ENCODE assay signal across 13 cellular contexts in genomic region chr1:16018308-16018707, GRCh38. TPM values are rescaled to one million over a fixed set of nuclear protein-coding genes. Genes with fewer than 3 reads are reported as not detected.
A peak's percentile ranks its signal among the peaks of the same experiment; 100 is the strongest.
DNase-seq lines count a peak whose midpoint lies in the region; ATAC-seq, FAIRE-seq and TF ChIP-seq lines count a peak whose summit lies in the region.
"Had no signal": no experiment of that assay in that cellular context is flagged by ENCODE, and none has a peak within 500 bp of the region (broad histone marks: within the 10 kb centered on the region; RNA-seq: fewer than 3 reads in every experiment).

No MANE protein-coding gene starts in this region.

- H3K27ac ChIP-seq in GM23248 (peak overlapping the region; percentile 82), H1 (ENCODE audit: low read depth, low read length) (no peak overlapping the region), lower lobe of right lung (peak overlapping the region; percentile 79), smooth muscle cell (ENCODE audit: low read depth) (peak overlapping the region; percentile 95), A673 (ENCODE audit: low read depth, low read length, poor library complexity, severe bottlenecking) (no peak overlapping the region)
- H3K27ac ChIP-seq: brain microvascular endothelial cell had no signal

- TF ChIP-seq CTCF in H1 (IDR thresholded peaks at IDR 0.05; ENCODE audit: control extremely low read depth in 1 of 3, insufficient read depth in 1 of 3, low read depth in 1 of 3, low read length in 3 of 3) (no peak), lower lobe of right lung (IDR thresholded peaks at IDR 0.05) (no peak), smooth muscle cell (IDR thresholded peaks at IDR 0.05; ENCODE audit: borderline replicate concordance, insufficient read depth, poor library complexity, severe bottlenecking) (no peak), A673 (conservative IDR thresholded peaks at IDR 0.05; ENCODE audit: low read depth, low read length) (no peak)

- TF ChIP-seq EP300 in H1 (IDR thresholded peaks at IDR 0.05; ENCODE audit: borderline replicate concordance in 1 of 2, low read depth in 2 of 2, low read length in 2 of 2): no peak

- no peak overlapping the region for H4K5ac ChIP-seq in H1 (ENCODE audit: insufficient read length, low read depth, low read length)

- H3K14ac ChIP-seq in H1 (ENCODE audit: insufficient read length): no peak overlapping the region

- no peak overlapping the region for H2BK20ac ChIP-seq in H1 (ENCODE audit: low read length)

- H3K23me2 ChIP-seq in H1 (ENCODE audit: low read depth, low read length): no peaks in the 10 kb centered on the region; the same call in 1 of the 2 replicates

- no peaks in the 10 kb centered on the region for H3K9me2 ChIP-seq in GM23248 (ENCODE audit: insufficient read depth)

- H3K23ac ChIP-seq in H1 (ENCODE audit: insufficient read length): no peak overlapping the region

- H2AFZ ChIP-seq in GM23248 (peak overlapping the region; percentile 83), H1 (ENCODE audit: low read length) (no peak overlapping the region), smooth muscle cell (ENCODE audit: low read depth) (no peak overlapping the region)

- no peak overlapping the region for H2BK120ac ChIP-seq in H1 (replicated peaks; ENCODE audit: low read depth, low read length)

- no peak overlapping the region for H3K56ac ChIP-seq in H1 (replicated peaks; ENCODE audit: insufficient read length, low read depth, low read length)

- TF ChIP-seq POLR2A in H1 (IDR thresholded peaks at IDR 0.05; ENCODE audit: control extremely low read depth in 1 of 2, low read depth in 2 of 2, low read length in 2 of 2): no peak

- H3K79me2 ChIP-seq in GM23248 (ENCODE audit: insufficient read depth): no peaks in the 10 kb centered on the region
- no peaks in the 10 kb centered on the region for H3K79me2 ChIP-seq in H1 (ENCODE audit: control insufficient read depth in 1 of 2, insufficient read depth in 2 of 2, low read length in 2 of 2)
- H3K79me2 ChIP-seq in smooth muscle cell (ENCODE audit: low read depth): no peaks in the 10 kb centered on the region

- H4K20me1 ChIP-seq in GM23248 (ENCODE audit: insufficient read depth) (no peaks in the 10 kb centered on the region), H1 (replicated peaks in 1 of 2; ENCODE audit: control insufficient read depth in 1 of 2, insufficient read depth in 2 of 2, low read length in 2 of 2) (no peaks in the 10 kb centered on the region), smooth muscle cell (ENCODE audit: low read depth) (no peaks in the 10 kb centered on the region)

- CTCF ChIA-PET in H1 (lab: Charles Lee; ENCODE audit: partially characterized antibody) (interaction anchor here (0.6 to 6.7 kb wide), 11 partner anchors 9 to 425 kb away, joined by 3 to 74 read pairs (median 4); no protein-coding TSS in a partner anchor), A673 (lab: Charles Lee) (no interaction called here)

- H3K4me1 ChIP-seq in GM23248 (ENCODE audit: insufficient read depth): peaks cover 48% of the 10 kb centered on the region
- H3K4me1 ChIP-seq in H1 (replicated peaks in 1 of 4; ENCODE audit: control insufficient read depth in 3 of 4, insufficient read depth in 4 of 4, low read length in 3 of 4): peaks cover 5 to 34% (median 14%) of the 10 kb centered on the region in 4 experiments
- peaks cover 36% of the 10 kb centered on the region for H3K4me1 ChIP-seq in lower lobe of right lung
- peaks cover 19% of the 10 kb centered on the region for H3K4me1 ChIP-seq in smooth muscle cell (ENCODE audit: low read depth)
- peaks cover 1% of the 10 kb centered on the region for H3K4me1 ChIP-seq in A673 (ENCODE audit: insufficient read depth, low read length, poor library complexity, severe bottlenecking)

- H3K27me3 ChIP-seq in GM23248 (replicated peaks; ENCODE audit: insufficient read depth) (no peaks in the 10 kb centered on the region), H1 (replicated peaks in 1 of 4; ENCODE audit: control insufficient read depth in 3 of 4, extremely low read depth in 1 of 4, insufficient read depth in 3 of 4, low read length in 3 of 4) (peaks cover 0 to 4% (median under 1%) of the 10 kb centered on the region in 4 experiments; a peak in 3 of 7 replicates), lower lobe of right lung (ENCODE audit: low read depth) (no peaks in the 10 kb centered on the region), smooth muscle cell (ENCODE audit: low read depth) (no peaks in the 10 kb centered on the region), A673 (replicated peaks; ENCODE audit: insufficient read depth, low read depth, low read length, poor library complexity) (no peaks in the 10 kb centered on the region)
- H3K27me3 ChIP-seq: brain microvascular endothelial cell had no signal

- H3K36me3 ChIP-seq in GM23248 (ENCODE audit: low read depth) (no peaks in the 10 kb centered on the region), H1 (ENCODE audit: control insufficient read depth in 2 of 4, insufficient read depth in 4 of 4, low read length in 3 of 4) (no peaks in the 10 kb centered on the region), lower lobe of right lung (no peaks in the 10 kb centered on the region), smooth muscle cell (ENCODE audit: low read depth) (no peaks in the 10 kb centered on the region), A673 (ENCODE audit: insufficient read depth, low read length, poor library complexity, severe bottlenecking) (no peaks in the 10 kb centered on the region)
- H3K36me3 ChIP-seq: brain microvascular endothelial cell had no signal

- H3K9me3 ChIP-seq in GM23248 (ENCODE audit: low read depth) (no peaks in the 10 kb centered on the region), H1 (ENCODE audit: insufficient read depth in 2 of 2, low read depth in 1 of 2, low read length in 1 of 2) (no peaks in the 10 kb centered on the region), lower lobe of right lung (no peaks in the 10 kb centered on the region), smooth muscle cell (replicated peaks; ENCODE audit: low read depth) (no peaks in the 10 kb centered on the region), A673 (ENCODE audit: low read depth, low read length, poor library complexity, severe bottlenecking) (no peaks in the 10 kb centered on the region)

- intact Hi-C loops in lower lobe of right lung (cut with DNase I) (no loop called here), A673 (cut with micrococcal nuclease; ENCODE audit: unreplicated experiment) (no loop called here)

- no peak overlapping the region for H2BK15ac ChIP-seq in H1 (ENCODE audit: low read length)

- DNase-seq in GM23248 (peak; percentile 34), H1 (ENCODE audit: low read depth in 1 of 2, low spot score in 2 of 2) (no peak), lower lobe of right lung (no peak), smooth muscle cell (lab: John Stamatoyannopoulos, UW; ENCODE audit: unreplicated experiment) (no peak), A673 (ENCODE audit: low spot score) (no peak)
- DNase-seq: activated CD8-positive, alpha-beta memory T cell treated with anti-CD3 and anti-CD28 coated beads, Interleukin-2, amount 50 U/mL, for 48 hours; NCI-H2227 treated with DMSO at 0.1 percent for 48 hours had no signal

- no peak overlapping the region for H3K18ac ChIP-seq in H1 (ENCODE audit: extremely low read depth, low read length)

- in situ Hi-C loops in GM23248 (cut with MboI): no loop called here

- WGBS in GM23248 (ENCODE audit: low coverage in 1 of 2, low lambda C conversion rate in 2 of 2, missing lambda C conversion rate in 2 of 2), 2 experiments: 31 to 49% methylated on average over 4 of the region's 4 CpGs
- 90% methylated on average over 4 of the region's 4 CpGs; no CpG with 5 or more reads in 1 of the 2 experiments for WGBS in H1 (ENCODE audit: extremely low coverage in 1 of 2, insufficient coverage in 1 of 2, insufficient read length in 1 of 2, insufficient replicate concordance in 2 of 2, low coverage in 1 of 2, low lambda C conversion rate in 2 of 2, missing lambda C conversion rate in 1 of 2), 2 experiments
- WGBS in smooth muscle cell (ENCODE audit: low lambda C conversion rate): 18% methylated on average over 4 of the region's 4 CpGs

- TF ChIP-seq RAD21 in H1 (IDR thresholded peaks at IDR 0.05 in 1 of 2, conservative IDR thresholded peaks at IDR 0.05 in 1 of 2; ENCODE audit: low read depth in 2 of 2, low read length in 2 of 2): no peak

- H3K4me3 ChIP-seq in GM23248 (peak overlapping the region; percentile 30; the same call in 1 of the 2 replicates), H1 (ENCODE audit: extremely low read depth in 1 of 4, insufficient read depth in 2 of 4, low read depth in 3 of 4, low read length in 4 of 4) (no peak overlapping the region), lower lobe of right lung (peak overlapping the region; percentile 37), smooth muscle cell (no peak overlapping the region), A673 (ENCODE audit: low read depth, low read length, poor library complexity, severe bottlenecking) (no peak overlapping the region)

- peak overlapping the region; percentile 79 for H3K9ac ChIP-seq in GM23248
- H3K9ac ChIP-seq in H1 (replicated peaks in 1 of 4; ENCODE audit: extremely low read depth in 1 of 4, low read depth in 3 of 4, low read length in 3 of 4): no peak overlapping the region
- peak overlapping the region; percentile 73 for H3K9ac ChIP-seq in smooth muscle cell (ENCODE audit: low read depth)

- POLR2A ChIA-PET in H1 (lab: Charles Lee; ENCODE audit: partially characterized antibody): no interaction called here
- POLR2A ChIA-PET in A673 (lab: Charles Lee; ENCODE audit: low non-redundant PET): no interaction called here

- no peak overlapping the region for H3K4ac ChIP-seq in H1 (replicated peaks; ENCODE audit: insufficient read length, low read depth, low read length)

- peak overlapping the region; percentile 64 for H3K4me2 ChIP-seq in GM23248 (ENCODE audit: unreplicated experiment)
- H3K4me2 ChIP-seq in H1 (ENCODE audit: insufficient read depth in 1 of 2, low read depth in 2 of 2, low read length in 2 of 2): no peak overlapping the region
- H3K4me2 ChIP-seq in smooth muscle cell: peak overlapping the region; percentile 82

- H3F3A ChIP-seq in GM23248 (ENCODE audit: insufficient read depth): peaks cover 12% of the 10 kb centered on the region
- H3F3A ChIP-seq in smooth muscle cell (ENCODE audit: low read depth): no peaks in the 10 kb centered on the region

- ATAC-seq in lower lobe of right lung (no peak), GM18867 (IDR thresholded peaks at IDR 0.05; ENCODE audit: unreplicated experiment) (no peak), HG02610 (IDR thresholded peaks at IDR 0.05; ENCODE audit: unreplicated experiment) (no peak), HG02571 (IDR thresholded peaks at IDR 0.05; ENCODE audit: unreplicated experiment) (no peak)

- no peak overlapping the region for H2AK5ac ChIP-seq in H1 (ENCODE audit: low read depth, low read length)

- no peak overlapping the region; the same call in 1 of the 2 replicates for H4K8ac ChIP-seq in H1 (ENCODE audit: extremely low read depth, insufficient read depth, low read length)

- H2BK12ac ChIP-seq in H1 (ENCODE audit: low read depth, low read length): 0 out of 2 replicates have a peak overlapping the region, but pooled peaks have one; percentile 63

- no peak for FAIRE-seq in H1 (lab: Jason Lieb, UNC)
- FAIRE-seq: RCC 7860 had no signal

- no peaks in the 10 kb centered on the region for H3K79me1 ChIP-seq in H1 (ENCODE audit: low read depth, low read length)

- no peak overlapping the region for H2BK5ac ChIP-seq in H1 (ENCODE audit: low read depth, low read length)

- no TSS peak for BruUV-seq in A673 (replicated peaks; lab: Mats Ljungman, UMichigan)

- no peak overlapping the region for H4K91ac ChIP-seq in H1 (replicated peaks; ENCODE audit: insufficient read length, low read length)

RNA-seq across cellular contexts. Expression of gene HSPB7, which starts 0.5 kb away (rescaled TPM):
- 22.9 and 35.7 TPM in 2 replicates for total RNA-seq in GM23248 (2014; rRNA removed; shearing (Covaris generic))
- polyA plus RNA-seq in GM23248 (2016; fragmentation: Nextera tagmentation; extraction: Ambion mirVana) (111 and 113 TPM in 2 replicates), H1 (2011; rRNA removed) (0.19 TPM in 1 of 2 replicates, not detected in the other), smooth muscle cell (80.5 and 82.8 TPM in 2 replicates)
- total RNA-seq in H1 (2021; fragmentation: NEBNext Ultra II Directional; extraction: Animal tissue kit (Norgen Biotek cat#: 25700)): not detected in 2 replicates
- polyA plus RNA-seq in H1 (2011; cell fraction: cytosol; rRNA removed): 0.14 TPM
- polyA plus RNA-seq in H1 (2011; cell fraction: nucleus; rRNA removed): 0.54 TPM
- 0.13 to 0.64 TPM (median 0.33 TPM) in 4 replicates for polyA plus RNA-seq in H1 (2012, experiment 1 of 2)
- not detected for polyA plus RNA-seq in H1 (2012, experiment 2 of 2)
- 0.04 TPM for polyA plus RNA-seq in H1 (2013, experiment 1 of 2)
- polyA plus RNA-seq in H1 (2013, experiment 2 of 2): 0.02 TPM
- not detected in 2 replicates for polyA minus RNA-seq in H1 (2011; rRNA and poly(A)+ RNA removed)
- not detected for polyA minus RNA-seq in H1 (2011; cell fraction: cytosol; rRNA and poly(A)+ RNA removed)
- polyA minus RNA-seq in H1 (2011; cell fraction: nucleus; rRNA and poly(A)+ RNA removed): 0.20 TPM
- total RNA-seq in lower lobe of right lung (4.9 TPM), smooth muscle cell (18.1 and 23.0 TPM in 2 replicates), A673 (2021) (not detected in 2 replicates)
- total RNA-seq: epithelial cell of proximal tubule had no signal

RNA-seq across cellular contexts. Expression of gene CLCNKA, which starts 3.5 kb away (rescaled TPM):
- total RNA-seq in GM23248 (2014; rRNA removed; shearing (Covaris generic)): not detected in 2 replicates
- polyA plus RNA-seq in GM23248 (2016; fragmentation: Nextera tagmentation; extraction: Ambion mirVana) (not detected in 2 replicates), H1 (2011; rRNA removed) (2.0 and 3.9 TPM in 2 replicates), smooth muscle cell (0.46 TPM in 1 of 2 replicates, not detected in the other)
- 0.95 and 1.3 TPM in 2 replicates for total RNA-seq in H1 (2021; fragmentation: NEBNext Ultra II Directional; extraction: Animal tissue kit (Norgen Biotek cat#: 25700))
- 2.8 TPM for polyA plus RNA-seq in H1 (2011; cell fraction: cytosol; rRNA removed)
- polyA plus RNA-seq in H1 (2011; cell fraction: nucleus; rRNA removed): 22.4 TPM
- polyA plus RNA-seq in H1 (2012, experiment 1 of 2): 0.77 to 2.4 TPM (median 0.99 TPM) in 4 replicates
- polyA plus RNA-seq in H1 (2012, experiment 2 of 2): 0.42 TPM
- polyA plus RNA-seq in H1 (2013, experiment 1 of 2): 1.6 TPM
- 1.5 TPM for polyA plus RNA-seq in H1 (2013, experiment 2 of 2)
- polyA minus RNA-seq in H1 (2011; rRNA and poly(A)+ RNA removed): 0.80 and 1.0 TPM in 2 replicates
- not detected for polyA minus RNA-seq in H1 (2011; cell fraction: cytosol; rRNA and poly(A)+ RNA removed)
- polyA minus RNA-seq in H1 (2011; cell fraction: nucleus; rRNA and poly(A)+ RNA removed): 2.7 TPM
- total RNA-seq in lower lobe of right lung (0.65 TPM), smooth muscle cell (not detected in 2 replicates), A673 (2021) (0.26 TPM in 1 of 2 replicates, not detected in the other)
- total RNA-seq: epithelial cell of proximal tubule had no signal

RNA-seq across cellular contexts. Expression of gene SRARP, which starts 14.3 kb away (rescaled TPM):
- total RNA-seq in GM23248 (2014; rRNA removed; shearing (Covaris generic)): not detected in 2 replicates
- polyA plus RNA-seq in GM23248 (2016; fragmentation: Nextera tagmentation; extraction: Ambion mirVana) (not detected in 2 replicates), H1 (2011; rRNA removed) (not detected in 2 replicates), smooth muscle cell (not detected in 2 replicates)
- not detected in 2 replicates for total RNA-seq in H1 (2021; fragmentation: NEBNext Ultra II Directional; extraction: Animal tissue kit (Norgen Biotek cat#: 25700))
- polyA plus RNA-seq in H1 (2011; cell fraction: cytosol; rRNA removed): not detected
- not detected for polyA plus RNA-seq in H1 (2011; cell fraction: nucleus; rRNA removed)
- not detected in 4 replicates for polyA plus RNA-seq in H1 (2012, experiment 1 of 2)
- not detected for polyA plus RNA-seq in H1 (2012, experiment 2 of 2)
- not detected for polyA plus RNA-seq in H1 (2013, experiment 1 of 2)
- polyA plus RNA-seq in H1 (2013, experiment 2 of 2): 0.02 TPM
- not detected in 2 replicates for polyA minus RNA-seq in H1 (2011; rRNA and poly(A)+ RNA removed)
- not detected for polyA minus RNA-seq in H1 (2011; cell fraction: cytosol; rRNA and poly(A)+ RNA removed)
- polyA minus RNA-seq in H1 (2011; cell fraction: nucleus; rRNA and poly(A)+ RNA removed): not detected
- total RNA-seq in lower lobe of right lung (0.21 TPM), smooth muscle cell (not detected in 2 replicates), A673 (2021) (not detected in 2 replicates)
- total RNA-seq: epithelial cell of proximal tubule had no signal

RNA-seq across cellular contexts. Expression of gene CLCNKB, which starts 25.3 kb away (rescaled TPM):
- total RNA-seq in GM23248 (2014; rRNA removed; shearing (Covaris generic)): not detected in 2 replicates
- polyA plus RNA-seq in GM23248 (2016; fragmentation: Nextera tagmentation; extraction: Ambion mirVana) (0.11 TPM in 1 of 2 replicates, not detected in the other), H1 (2011; rRNA removed) (3.5 and 5.7 TPM in 2 replicates), smooth muscle cell (0.30 and 0.86 TPM in 2 replicates)
- 1.2 and 1.4 TPM in 2 replicates for total RNA-seq in H1 (2021; fragmentation: NEBNext Ultra II Directional; extraction: Animal tissue kit (Norgen Biotek cat#: 25700))
- 4.0 TPM for polyA plus RNA-seq in H1 (2011; cell fraction: cytosol; rRNA removed)
- 14.0 TPM for polyA plus RNA-seq in H1 (2011; cell fraction: nucleus; rRNA removed)
- polyA plus RNA-seq in H1 (2012, experiment 1 of 2): 1.8 to 3.3 TPM (median 2.4 TPM) in 4 replicates
- 1.6 TPM for polyA plus RNA-seq in H1 (2012, experiment 2 of 2)
- 2.6 TPM for polyA plus RNA-seq in H1 (2013, experiment 1 of 2)
- polyA plus RNA-seq in H1 (2013, experiment 2 of 2): 2.0 TPM
- polyA minus RNA-seq in H1 (2011; rRNA and poly(A)+ RNA removed): 1.4 and 3.3 TPM in 2 replicates
- 1.8 TPM for polyA minus RNA-seq in H1 (2011; cell fraction: cytosol; rRNA and poly(A)+ RNA removed)
- polyA minus RNA-seq in H1 (2011; cell fraction: nucleus; rRNA and poly(A)+ RNA removed): 2.1 TPM
- total RNA-seq in lower lobe of right lung (0.18 TPM), smooth muscle cell (0.13 and 0.76 TPM in 2 replicates), A673 (2021) (0.13 TPM in 1 of 2 replicates, not detected in the other)

RNA-seq across cellular contexts. Expression of gene ZBTB17, which starts 42.4 kb away (rescaled TPM):
- 33.2 and 50.7 TPM in 2 replicates for total RNA-seq in GM23248 (2014; rRNA removed; shearing (Covaris generic))
- polyA plus RNA-seq in GM23248 (2016; fragmentation: Nextera tagmentation; extraction: Ambion mirVana) (20.5 and 25.1 TPM in 2 replicates), H1 (2011; rRNA removed) (36.2 and 58.6 TPM in 2 replicates), smooth muscle cell (42.5 and 43.0 TPM in 2 replicates)
- 24.3 and 24.7 TPM in 2 replicates for total RNA-seq in H1 (2021; fragmentation: NEBNext Ultra II Directional; extraction: Animal tissue kit (Norgen Biotek cat#: 25700))
- polyA plus RNA-seq in H1 (2011; cell fraction: cytosol; rRNA removed): 44.4 TPM
- 137 TPM for polyA plus RNA-seq in H1 (2011; cell fraction: nucleus; rRNA removed)
- 14.4 to 31.6 TPM (median 26.8 TPM) in 4 replicates for polyA plus RNA-seq in H1 (2012, experiment 1 of 2)
- polyA plus RNA-seq in H1 (2012, experiment 2 of 2): 25.5 TPM
- 17.0 TPM for polyA plus RNA-seq in H1 (2013, experiment 1 of 2)
- polyA plus RNA-seq in H1 (2013, experiment 2 of 2): 16.2 TPM
- polyA minus RNA-seq in H1 (2011; rRNA and poly(A)+ RNA removed): 27.1 and 35.6 TPM in 2 replicates
- polyA minus RNA-seq in H1 (2011; cell fraction: cytosol; rRNA and poly(A)+ RNA removed): 20.1 TPM
- 32.4 TPM for polyA minus RNA-seq in H1 (2011; cell fraction: nucleus; rRNA and poly(A)+ RNA removed)
- total RNA-seq in lower lobe of right lung (37.7 TPM), smooth muscle cell (19.6 and 29.4 TPM in 2 replicates), A673 (2021) (50.1 and 50.3 TPM in 2 replicates)

Comparison
In these comparisons a context has a peak if more than half of its experiments do, and no peak if none do; other contexts are left out.
1. H3K27ac ChIP-seq: peak in GM23248 (single experiment), lower lobe of right lung (single experiment) and smooth muscle cell (single experiment); none in H1 (single experiment) and A673 (single experiment).
2. H3K4me2 ChIP-seq: peak in GM23248 (single experiment) and smooth muscle cell (single experiment); none in H1 (0 of 2).
3. H3K4me3 ChIP-seq: peak in GM23248 (single experiment) and lower lobe of right lung (single experiment); none in H1 (0 of 4), smooth muscle cell (single experiment) and A673 (single experiment).
4. H3K9ac ChIP-seq: peak in GM23248 (single experiment) and smooth muscle cell (single experiment); none in H1 (0 of 4).